10 cellular contexts compared by ENCODE assay signal in the genomic region with DNA sequence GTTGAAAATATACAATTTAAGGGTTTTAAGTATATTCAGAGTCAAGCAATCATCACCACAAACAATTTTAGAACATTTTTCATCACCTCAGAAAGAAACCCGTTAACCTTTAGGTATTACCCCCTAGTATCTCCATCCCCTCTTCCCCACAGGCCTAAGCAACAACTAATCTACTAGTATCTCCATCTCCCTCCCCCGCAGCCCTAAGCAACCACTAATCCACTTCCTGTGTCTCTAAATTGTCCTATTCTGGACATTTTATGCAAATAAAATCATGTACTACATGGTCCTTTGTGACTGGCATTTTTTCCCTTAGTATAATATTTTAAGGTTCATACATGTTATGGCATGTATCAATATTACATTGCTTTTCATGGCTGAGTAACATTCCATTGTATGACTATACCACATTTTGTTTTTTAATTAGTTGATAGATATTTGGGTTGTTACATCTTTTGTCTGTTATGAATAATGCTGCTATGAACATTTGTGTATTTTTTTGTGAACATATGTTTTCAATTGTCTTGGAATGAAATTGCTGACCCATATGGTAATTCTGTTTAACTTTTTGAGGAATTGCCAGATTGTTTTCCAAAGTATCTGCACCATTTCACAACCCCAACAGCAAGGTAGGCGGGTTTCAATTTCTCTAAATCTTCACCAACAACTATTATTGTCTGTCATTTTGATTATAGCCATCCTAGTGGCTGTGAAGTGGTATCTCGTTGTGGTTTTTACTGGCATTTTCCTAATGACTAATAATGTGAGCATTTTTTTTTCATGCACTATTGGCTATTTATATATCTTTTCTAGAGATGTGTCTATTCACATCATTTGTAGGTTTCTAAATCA.
A peak's percentile ranks its signal among the peaks of the same experiment; 100 is the strongest.
DNase-seq lines count a peak whose midpoint lies in the region; ATAC-seq and TF ChIP-seq lines count a peak whose summit lies in the region.
"Had no signal": no experiment of that assay in that cellular context is flagged by ENCODE, and none has a peak within 500 bp of the region (broad histone marks: within the 10 kb centered on the region; RNA-seq: fewer than 3 reads in every experiment).

No MANE protein-coding gene starts in this region.

- H3K4me1 ChIP-seq in heart right ventricle: peaks cover 0 to 7% (median 0%) of the 10 kb centered on the region in 9 donors

- H3K36me3 ChIP-seq in heart right ventricle: no peaks in the 10 kb centered on the region

- in situ Hi-C loops in astrocyte of the spinal cord (cut with HindIII; ENCODE audit: low sequenced_read_pairs): no loop called here

- no peak overlapping the region for H3K27ac ChIP-seq in heart right ventricle

- WGBS in heart right ventricle, 2 donors: 90 to 92% methylated on average over 4 of the region's 4 CpGs

- intact Hi-C loops in heart right ventricle (cut with DNase I): no loop called here

- DNase-seq in AG08395 (ENCODE audit: low spot score) (peak; percentile 48), astrocyte of the spinal cord (ENCODE audit: low read depth, low spot score) (peak; percentile 45), NCI-H1092 (lab: John Stamatoyannopoulos, UW) (no peak), ureter (ENCODE audit: low spot score) (no peak), heart right ventricle (no peak), NCI-H146 (lab: John Stamatoyannopoulos, UW) (no peak)
- DNase-seq: activated CD8-positive, alpha-beta memory T cell treated with anti-CD3 and anti-CD28 coated beads, Interleukin-2, amount 50 U/mL, for 48 hours; CD8-positive, alpha-beta memory T cell had no signal

- TF ChIP-seq CTCF in astrocyte of the spinal cord (IDR thresholded peaks at IDR 0.05; ENCODE audit: low read depth, low read length): no peak
- no peak for TF ChIP-seq CTCF in heart right ventricle (IDR thresholded peaks at IDR 0.05)

- H3K4me3 ChIP-seq in astrocyte of the spinal cord (ENCODE audit: low read depth, low read length) (no peak overlapping the region), heart right ventricle (no peak overlapping the region)

- peak; percentile 35 for ATAC-seq in GM18867 (IDR thresholded peaks at IDR 0.05; ENCODE audit: unreplicated experiment)
- peak; percentile 42 for ATAC-seq in HG03342 (IDR thresholded peaks at IDR 0.05; ENCODE audit: unreplicated experiment)
- no peak for ATAC-seq in heart right ventricle

- no peaks in the 10 kb centered on the region for H3K27me3 ChIP-seq in heart right ventricle

- no peaks in the 10 kb centered on the region for H3K9me3 ChIP-seq in heart right ventricle

Comparison
In these comparisons a context has a peak if more than half of its experiments do, and no peak if none do; other contexts are left out.
1. DNase-seq: peak in AG08395 (single experiment) and astrocyte of the spinal cord (single experiment); none in NCI-H1092 (single experiment), ureter (single experiment), heart right ventricle (0 of 2) and NCI-H146 (single experiment).
2. ATAC-seq: peak in GM18867 (single experiment) and HG03342 (single experiment); none in heart right ventricle (0 of 8).